Comparison of ENCODE assay signal across 1 cellular context in genomic region chr15:51038258-51039042, GRCh38.
TF ChIP-seq lines count a peak whose summit lies in the region.

No MANE protein-coding gene starts in this region.

TF ChIP-seq in HCT116, 20 proteins besides CTCF, POLR2A, EP300 and RAD21 (continued from another document):
- TF ChIP-seq, protein P1, sequence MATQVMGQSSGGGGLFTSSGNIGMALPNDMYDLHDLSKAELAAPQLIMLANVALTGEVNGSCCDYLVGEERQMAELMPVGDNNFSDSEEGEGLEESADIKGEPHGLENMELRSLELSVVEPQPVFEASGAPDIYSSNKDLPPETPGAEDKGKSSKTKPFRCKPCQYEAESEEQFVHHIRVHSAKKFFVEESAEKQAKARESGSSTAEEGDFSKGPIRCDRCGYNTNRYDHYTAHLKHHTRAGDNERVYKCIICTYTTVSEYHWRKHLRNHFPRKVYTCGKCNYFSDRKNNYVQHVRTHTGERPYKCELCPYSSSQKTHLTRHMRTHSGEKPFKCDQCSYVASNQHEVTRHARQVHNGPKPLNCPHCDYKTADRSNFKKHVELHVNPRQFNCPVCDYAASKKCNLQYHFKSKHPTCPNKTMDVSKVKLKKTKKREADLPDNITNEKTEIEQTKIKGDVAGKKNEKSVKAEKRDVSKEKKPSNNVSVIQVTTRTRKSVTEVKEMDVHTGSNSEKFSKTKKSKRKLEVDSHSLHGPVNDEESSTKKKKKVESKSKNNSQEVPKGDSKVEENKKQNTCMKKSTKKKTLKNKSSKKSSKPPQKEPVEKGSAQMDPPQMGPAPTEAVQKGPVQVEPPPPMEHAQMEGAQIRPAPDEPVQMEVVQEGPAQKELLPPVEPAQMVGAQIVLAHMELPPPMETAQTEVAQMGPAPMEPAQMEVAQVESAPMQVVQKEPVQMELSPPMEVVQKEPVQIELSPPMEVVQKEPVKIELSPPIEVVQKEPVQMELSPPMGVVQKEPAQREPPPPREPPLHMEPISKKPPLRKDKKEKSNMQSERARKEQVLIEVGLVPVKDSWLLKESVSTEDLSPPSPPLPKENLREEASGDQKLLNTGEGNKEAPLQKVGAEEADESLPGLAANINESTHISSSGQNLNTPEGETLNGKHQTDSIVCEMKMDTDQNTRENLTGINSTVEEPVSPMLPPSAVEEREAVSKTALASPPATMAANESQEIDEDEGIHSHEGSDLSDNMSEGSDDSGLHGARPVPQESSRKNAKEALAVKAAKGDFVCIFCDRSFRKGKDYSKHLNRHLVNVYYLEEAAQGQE (IDR thresholded peaks at IDR 0.05; ENCODE audit: low read depth): no peak
- TF ChIP-seq ZBTB33 (IDR thresholded peaks at IDR 0.05; ENCODE audit: extremely low read depth, insufficient replicate concordance, low read length) (no peak), JUND (IDR thresholded peaks at IDR 0.05) (no peak), ELF1 (IDR thresholded peaks at IDR 0.05; ENCODE audit: borderline replicate concordance, low read depth) (no peak), ZFX (IDR thresholded peaks at IDR 0.05) (no peak), EZH2 (IDR thresholded peaks at IDR 0.05) (no peak), CBX3 (IDR thresholded peaks at IDR 0.05; ENCODE audit: low read depth) (no peak), POLR2AphosphoS5 (IDR thresholded peaks at IDR 0.05; ENCODE audit: low read depth, low read length) (no peak)
- TF ChIP-seq, protein P2, sequence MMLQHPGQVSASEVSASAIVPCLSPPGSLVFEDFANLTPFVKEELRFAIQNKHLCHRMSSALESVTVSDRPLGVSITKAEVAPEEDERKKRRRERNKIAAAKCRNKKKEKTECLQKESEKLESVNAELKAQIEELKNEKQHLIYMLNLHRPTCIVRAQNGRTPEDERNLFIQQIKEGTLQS (IDR thresholded peaks at IDR 0.05): no peak
